Comparison of ENCODE assay signal across 17 cellular contexts in genomic region chr2:155965415-155966070, GRCh38.
A peak's percentile ranks its signal among the peaks of the same experiment; 100 is the strongest.
DNase-seq lines count a peak whose midpoint lies in the region; ATAC-seq and TF ChIP-seq lines count a peak whose summit lies in the region.
"Had no signal": no experiment of that assay in that cellular context is flagged by ENCODE, and none has a peak within 500 bp of the region (broad histone marks: within the 10 kb centered on the region; RNA-seq: fewer than 3 reads in every experiment).

No MANE protein-coding gene starts in this region.

- 0 out of 2 replicates have a peak overlapping the region, but pooled peaks have one; percentile 28 for H3K27ac ChIP-seq in HUES6 (ENCODE audit: low read depth, low read length)
- H3K27ac ChIP-seq in heart left ventricle, result no peak overlapping the region
- H3K27ac ChIP-seq: GM23248, tibial artery had no signal

- TF ChIP-seq CTCF in heart left ventricle (IDR thresholded peaks at IDR 0.05) (no peak), mucosa of descending colon (IDR thresholded peaks at IDR 0.05) (no peak)

- no peaks in the 10 kb centered on the region for H3K9me3 ChIP-seq in HUES6 (ENCODE audit: control insufficient read depth, insufficient read depth, low read depth, low read length)
- H3K9me3 ChIP-seq in heart left ventricle, result no peaks in the 10 kb centered on the region
- no peaks in the 10 kb centered on the region for H3K9me3 ChIP-seq in mucosa of descending colon
- H3K9me3 ChIP-seq: tibial artery had no signal

- H3K4me3 ChIP-seq in HUES6 (ENCODE audit: low read depth, low read length) (peak overlapping the region; percentile 78), heart left ventricle (no peak overlapping the region), mucosa of descending colon (no peak overlapping the region)
- H3K4me3 ChIP-seq: GM23248, tibial artery had no signal

- H3K36me3 ChIP-seq in HUES6 (ENCODE audit: control insufficient read depth, insufficient read depth, low read length) (no peaks in the 10 kb centered on the region), heart left ventricle (no peaks in the 10 kb centered on the region), mucosa of descending colon (ENCODE audit: low read depth) (no peaks in the 10 kb centered on the region)
- H3K36me3 ChIP-seq: tibial artery had no signal

- no peak for ATAC-seq in HG03095 (IDR thresholded peaks at IDR 0.05; ENCODE audit: unreplicated experiment)
- ATAC-seq in heart left ventricle, result no peak
- no peak for ATAC-seq in mucosa of descending colon
- ATAC-seq: sciatic nerve had no signal

- WGBS in heart left ventricle, 4 donors, result 87 to 94% (median 90%) methylated on average over 15 of the region's 15 CpGs

- H3K4me1 ChIP-seq in HUES6 (ENCODE audit: control insufficient read depth, insufficient read depth, low read length) (peaks cover 7% of the 10 kb centered on the region), heart left ventricle (no peaks in the 10 kb centered on the region), mucosa of descending colon (ENCODE audit: low read depth) (no peaks in the 10 kb centered on the region)
- H3K4me1 ChIP-seq: tibial artery had no signal

- peak; percentile 29 for DNase-seq in A172 (ENCODE audit: low spot score)
- peak; percentile 66 for DNase-seq in SW480 (ENCODE audit: low spot score)
- peak; percentile 17 for DNase-seq in iPS-NIHi7 (ENCODE audit: extremely low spot score)
- no peak for DNase-seq in heart left ventricle
- DNase-seq in NCI-H2107 treated with DMSO at 0.1 percent for 48 hours (lab: John Stamatoyannopoulos, UW; ENCODE audit: unreplicated experiment), result no peak
- no peak for DNase-seq in mucosa of descending colon
- DNase-seq: activated naive CD8-positive, alpha-beta T cell treated with anti-CD3 and anti-CD28 coated beads, Interleukin-2, amount 10 ng/mL, durations not matched to agents 7 days and 5 days; activated T-cell treated with anti-CD3 and anti-CD28 coated beads, Interleukin-2, amount 50 U/mL, for 48 hours; CD4-positive, alpha-beta T cell; foreskin fibroblast; GM23248; IMR-90; stimulated activated CD4-positive, alpha-beta T cell treated with anti-CD3 and anti-CD28 coated beads, Interleukin-4, amount 100 ng/mL, for 4 hours; tibial artery had no signal

- intact Hi-C loops in heart left ventricle (cut with DNase I) (no loop called here), mucosa of descending colon (cut with DNase I, micrococcal nuclease) (no loop called here)

- peak overlapping the region; percentile 88 for H3K9ac ChIP-seq in HUES6 (ENCODE audit: low read length)
- H3K9ac ChIP-seq: GM23248 had no signal

- TF ChIP-seq POLR2A in heart left ventricle (IDR thresholded peaks at IDR 0.05), result no peak

- H3K27me3 ChIP-seq in HUES6 (ENCODE audit: control insufficient read depth, insufficient read depth, low read length), result no peaks in the 10 kb centered on the region
- H3K27me3 ChIP-seq in heart left ventricle, result no peaks in the 10 kb centered on the region
- H3K27me3 ChIP-seq: tibial artery had no signal

Comparison
In these comparisons a context has a peak if more than half of its experiments do, and no peak if none do; other contexts are left out.
1. DNase-seq: peak in A172 (single experiment), SW480 (single experiment) and iPS-NIHi7 (single experiment); none in heart left ventricle (0 of 5), NCI-H2107 treated with DMSO at 0.1 percent for 48 hours (single experiment) and mucosa of descending colon (0 of 3).